Comparison of ENCODE assay signal across 9 cellular contexts in the genomic region with DNA sequence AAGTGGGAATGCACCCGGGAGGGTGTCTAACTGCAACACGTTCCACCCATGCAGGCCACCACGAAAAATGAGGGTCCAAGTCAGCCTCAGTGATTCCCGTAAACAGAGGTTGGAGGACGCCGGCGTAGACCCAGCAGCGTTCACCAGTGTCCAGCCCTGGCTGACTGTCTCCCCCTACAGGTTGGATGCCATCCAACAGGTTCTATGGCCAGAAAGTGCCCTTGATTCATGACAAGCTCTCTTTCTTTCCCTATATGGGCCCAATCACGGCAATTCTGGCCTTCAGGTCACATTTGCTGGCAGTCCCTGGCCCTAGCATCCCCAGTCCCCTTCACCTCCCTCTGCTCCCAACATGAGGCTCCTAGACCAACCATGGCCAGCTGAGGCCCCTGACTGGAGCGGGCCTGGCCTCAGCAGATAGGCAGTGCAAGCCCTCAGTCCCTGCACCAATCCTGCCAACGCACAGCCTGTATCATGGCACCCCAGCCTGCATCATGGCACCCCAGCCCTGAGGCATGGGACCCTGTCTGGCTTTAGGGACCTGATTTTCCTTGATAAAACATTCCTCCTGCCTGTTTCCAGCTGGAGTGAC.
A peak's percentile ranks its signal among the peaks of the same experiment; 100 is the strongest.
DNase-seq lines count a peak whose midpoint lies in the region; ATAC-seq and TF ChIP-seq lines count a peak whose summit lies in the region.
"Had no signal": no experiment of that assay in that cellular context is flagged by ENCODE, and none has a peak within 500 bp of the region (broad histone marks: within the 10 kb centered on the region; RNA-seq: fewer than 3 reads in every experiment).

No MANE protein-coding gene starts in this region.

- peak; percentile 78 for TF ChIP-seq CTCF in GM12874 (IDR thresholded peaks at IDR 0.05; ENCODE audit: insufficient read depth, low read depth, low read length)
- TF ChIP-seq CTCF in SU-DHL-6 (IDR thresholded peaks at IDR 0.05; ENCODE audit: insufficient read depth, low read length, poor library complexity, severe bottlenecking) = peak; percentile 22
- peak; percentile 17 to 24 for TF ChIP-seq CTCF in left lung (IDR thresholded peaks at IDR 0.05)

- H3K9ac ChIP-seq in SU-DHL-6 (ENCODE audit: low read length) = no peak overlapping the region

- H3K36me3 ChIP-seq in SU-DHL-6 (ENCODE audit: low read length) = no peaks in the 10 kb centered on the region
- no peaks in the 10 kb centered on the region for H3K36me3 ChIP-seq in left lung

- no peaks in the 10 kb centered on the region for H3K4me1 ChIP-seq in left lung

- H3K9me2 ChIP-seq in SU-DHL-6 (replicated peaks; ENCODE audit: insufficient read depth, low read length) = no peaks in the 10 kb centered on the region

- H4K20me1 ChIP-seq in SU-DHL-6 (ENCODE audit: low read depth, low read length) = no peaks in the 10 kb centered on the region

- no peak overlapping the region for H3K4me2 ChIP-seq in SU-DHL-6 (ENCODE audit: low read depth, low read length, poor library complexity, severe bottlenecking)

- ATAC-seq in left lung (no peak), GM18870 (IDR thresholded peaks at IDR 0.05; ENCODE audit: unreplicated experiment) (no peak), GM18907 (IDR thresholded peaks at IDR 0.05; ENCODE audit: unreplicated experiment) (no peak)

- H3K27me3 ChIP-seq in SU-DHL-6 (ENCODE audit: low read length) = no peaks in the 10 kb centered on the region
- no peaks in the 10 kb centered on the region for H3K27me3 ChIP-seq in left lung

- intact Hi-C loops in left lung (cut with DNase I) = no loop called here

- H2AFZ ChIP-seq in SU-DHL-6 (ENCODE audit: low read depth, low read length, severe bottlenecking) = no peak overlapping the region

- H3K9me3 ChIP-seq in SU-DHL-6 (ENCODE audit: insufficient read depth, low read length) = no peaks in the 10 kb centered on the region
- H3K9me3 ChIP-seq in left lung = no peaks in the 10 kb centered on the region

- H3K4me3 ChIP-seq in SU-DHL-6 (ENCODE audit: insufficient read depth, low read length, poor library complexity, severe bottlenecking) (no peak overlapping the region), left lung (no peak overlapping the region)

- in situ Hi-C loops in ACHN (cut with HindIII; ENCODE audit: low pct_ligation_motif_present, low pct_unique_long_range_greater_than_20kb, low sequenced_read_pairs) = no loop called here

- no peaks in the 10 kb centered on the region for H3F3A ChIP-seq in SU-DHL-6 (ENCODE audit: insufficient read depth)

- no peaks in the 10 kb centered on the region for H3K79me2 ChIP-seq in SU-DHL-6 (ENCODE audit: insufficient read depth, low read length)

- H3K27ac ChIP-seq in SU-DHL-6 (ENCODE audit: low read depth, low read length) = no peak overlapping the region
- no peak overlapping the region for H3K27ac ChIP-seq in left lung

- DNase-seq in ACHN (peak; percentile 53), left lung (no peak), NCI-H2171 (lab: John Stamatoyannopoulos, UW) (no peak)
- DNase-seq in stimulated activated naive CD4-positive, alpha-beta T cell (lab: John Stamatoyannopoulos, UW) = no peak
- DNase-seq: SIG-M5 had no signal

Comparison
In these comparisons a context has a peak if more than half of its experiments do, and no peak if none do; other contexts are left out.
1. CTCF ChIP-seq: peak in every context shown above with its lines; median percentile 78 in GM12874; 22 in SU-DHL-6; 20 in left lung.